1 cellular context compared by ENCODE assay signal in the genomic region with DNA sequence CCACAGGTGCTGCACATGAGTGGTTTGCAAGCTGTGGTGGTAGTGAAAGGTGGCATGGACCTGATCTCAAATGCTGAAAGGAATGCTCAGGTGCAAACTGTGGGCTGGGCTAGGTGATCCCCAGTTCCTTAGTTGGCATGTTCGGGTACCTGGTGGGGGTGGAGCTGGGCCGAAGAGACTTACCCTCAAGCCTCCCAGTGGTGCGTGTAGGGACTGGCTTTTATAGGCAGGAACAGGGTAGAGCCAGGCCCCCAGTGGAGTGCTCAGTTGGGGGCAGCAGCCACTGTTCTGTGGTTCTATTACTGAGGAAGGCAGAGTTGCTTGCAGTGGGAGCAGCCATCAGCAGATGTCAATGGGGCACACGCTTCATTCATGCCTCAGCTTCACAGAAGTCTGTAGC.
TF ChIP-seq lines count a peak whose summit lies in the region.

No MANE protein-coding gene starts in this region.

TF ChIP-seq in GM12878, 131 proteins besides CTCF, POLR2A, EP300 and RAD21 (continued from another document):
- TF ChIP-seq SPI1 (IDR thresholded peaks at IDR 0.05; ENCODE audit: borderline replicate concordance, insufficient read depth, low read depth, low read length), result no peak
- TF ChIP-seq TAF1 (IDR thresholded peaks at IDR 0.05; ENCODE audit: borderline replicate concordance, low read depth, low read length), result no peak
- TF ChIP-seq, protein P1, sequence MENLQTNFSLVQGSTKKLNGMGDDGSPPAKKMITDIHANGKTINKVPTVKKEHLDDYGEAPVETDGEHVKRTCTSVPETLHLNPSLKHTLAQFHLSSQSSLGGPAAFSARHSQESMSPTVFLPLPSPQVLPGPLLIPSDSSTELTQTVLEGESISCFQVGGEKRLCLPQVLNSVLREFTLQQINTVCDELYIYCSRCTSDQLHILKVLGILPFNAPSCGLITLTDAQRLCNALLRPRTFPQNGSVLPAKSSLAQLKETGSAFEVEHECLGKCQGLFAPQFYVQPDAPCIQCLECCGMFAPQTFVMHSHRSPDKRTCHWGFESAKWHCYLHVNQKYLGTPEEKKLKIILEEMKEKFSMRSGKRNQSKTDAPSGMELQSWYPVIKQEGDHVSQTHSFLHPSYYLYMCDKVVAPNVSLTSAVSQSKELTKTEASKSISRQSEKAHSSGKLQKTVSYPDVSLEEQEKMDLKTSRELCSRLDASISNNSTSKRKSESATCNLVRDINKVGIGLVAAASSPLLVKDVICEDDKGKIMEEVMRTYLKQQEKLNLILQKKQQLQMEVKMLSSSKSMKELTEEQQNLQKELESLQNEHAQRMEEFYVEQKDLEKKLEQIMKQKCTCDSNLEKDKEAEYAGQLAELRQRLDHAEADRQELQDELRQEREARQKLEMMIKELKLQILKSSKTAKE (IDR thresholded peaks at IDR 0.05; ENCODE audit: low read depth, poor library complexity, severe bottlenecking), result no peak
- TF ChIP-seq, protein P2, sequence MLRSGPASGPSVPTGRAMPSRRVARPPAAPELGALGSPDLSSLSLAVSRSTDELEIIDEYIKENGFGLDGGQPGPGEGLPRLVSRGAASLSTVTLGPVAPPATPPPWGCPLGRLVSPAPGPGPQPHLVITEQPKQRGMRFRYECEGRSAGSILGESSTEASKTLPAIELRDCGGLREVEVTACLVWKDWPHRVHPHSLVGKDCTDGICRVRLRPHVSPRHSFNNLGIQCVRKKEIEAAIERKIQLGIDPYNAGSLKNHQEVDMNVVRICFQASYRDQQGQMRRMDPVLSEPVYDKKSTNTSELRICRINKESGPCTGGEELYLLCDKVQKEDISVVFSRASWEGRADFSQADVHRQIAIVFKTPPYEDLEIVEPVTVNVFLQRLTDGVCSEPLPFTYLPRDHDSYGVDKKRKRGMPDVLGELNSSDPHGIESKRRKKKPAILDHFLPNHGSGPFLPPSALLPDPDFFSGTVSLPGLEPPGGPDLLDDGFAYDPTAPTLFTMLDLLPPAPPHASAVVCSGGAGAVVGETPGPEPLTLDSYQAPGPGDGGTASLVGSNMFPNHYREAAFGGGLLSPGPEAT (IDR thresholded peaks at IDR 0.05; ENCODE audit: low read depth), result no peak
- no peak for TF ChIP-seq PML (IDR thresholded peaks at IDR 0.05; ENCODE audit: low read length)
- TF ChIP-seq MYC (IDR thresholded peaks at IDR 0.05; ENCODE audit: insufficient read depth, insufficient read length, insufficient replicate concordance, low read length, severe bottlenecking), result no peak
